Comparison of ENCODE assay signal across 2 cellular contexts in genomic region chr18:23384778-23385736, GRCh38.
TF ChIP-seq lines count a peak whose summit lies in the region.

No MANE protein-coding gene starts in this region.

TF ChIP-seq in WTC11, 78 proteins besides CTCF, POLR2A, EP300 and RAD21 (continued from another document):
- no peak for TF ChIP-seq ARID4B (CRISPR knock-in tag; IDR thresholded peaks at IDR 0.05; ENCODE audit: borderline replicate concordance)

TF ChIP-seq in GM23338, 12 proteins besides CTCF, POLR2A, EP300 and RAD21 (continued from another document):
- TF ChIP-seq REST (IDR thresholded peaks at IDR 0.05; ENCODE audit: unreplicated experiment) (no peak), ETS1 (IDR thresholded peaks at IDR 0.05) (no peak), POLR2AphosphoS5 (IDR thresholded peaks at IDR 0.05; ENCODE audit: low read depth) (no peak), NANOG (IDR thresholded peaks at IDR 0.05; ENCODE audit: borderline replicate concordance) (no peak)
TF ChIP-seq in GM23338: peak in this region for 0.
